11 cellular contexts compared by ENCODE assay signal in the genomic region with DNA sequence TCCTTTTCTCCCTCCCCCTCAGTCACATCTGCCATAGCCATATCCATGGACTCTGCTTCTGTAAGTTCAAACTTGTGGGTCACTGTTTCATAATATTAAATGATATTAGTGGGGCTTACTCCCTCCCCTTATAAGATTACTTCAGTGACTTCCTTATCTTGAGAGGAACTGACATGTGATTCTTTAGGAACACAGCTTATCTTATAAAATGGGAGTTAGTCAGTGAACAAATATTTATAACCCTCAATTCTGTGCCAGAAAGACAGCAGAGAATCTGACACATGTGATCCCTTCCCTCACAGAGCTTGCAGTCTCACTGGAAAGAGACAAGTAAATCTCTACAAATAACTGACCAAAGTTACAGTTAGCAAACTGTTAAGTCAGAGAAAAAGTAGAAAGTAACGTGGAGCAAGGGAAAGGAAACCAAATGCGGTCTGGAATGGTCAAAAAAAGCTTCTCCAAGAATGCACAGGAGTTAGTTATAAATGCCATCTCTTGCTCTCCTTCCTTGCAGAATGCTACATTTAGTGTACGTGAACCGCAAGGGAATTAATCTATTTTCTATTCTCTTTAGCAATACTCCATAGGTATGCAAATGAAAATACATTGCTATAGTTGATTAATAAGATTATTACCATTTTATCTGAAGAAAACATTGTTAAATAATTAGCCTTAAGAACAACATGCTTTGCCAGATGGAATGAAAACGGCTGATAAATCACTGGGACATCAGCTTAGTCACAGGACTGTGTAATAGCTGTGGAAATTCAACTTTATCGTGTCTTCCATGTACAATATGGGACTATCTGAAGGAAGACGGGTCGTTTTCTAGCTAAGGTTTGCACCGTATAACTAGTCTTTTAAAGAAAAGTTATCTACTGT. TPM values are rescaled to one million over a fixed set of nuclear protein-coding genes. Genes with fewer than 3 reads are reported as not detected.
DNase-seq lines count a peak whose midpoint lies in the region; ATAC-seq, FAIRE-seq and TF ChIP-seq lines count a peak whose summit lies in the region.
"Had no signal": no experiment of that assay in that cellular context is flagged by ENCODE, and none has a peak within 500 bp of the region (broad histone marks: within the 10 kb centered on the region; RNA-seq: fewer than 3 reads in every experiment).

No MANE protein-coding gene starts in this region.

- no peak overlapping the region for H2BK15ac ChIP-seq in mesenchymal stem cell (ENCODE audit: low read depth, poor library complexity, severe bottlenecking)

- no peaks in the 10 kb centered on the region for H3K79me2 ChIP-seq in HepG2 (ENCODE audit: insufficient read depth, low read length)

- H3K27ac ChIP-seq in liver (ENCODE audit: low read depth in 1 of 2, low read length in 2 of 2) (no peak overlapping the region), HepG2 (ENCODE audit: extremely low read length, insufficient read depth, low read length) (no peak overlapping the region), mesenchymal stem cell (ENCODE audit: low read length, poor library complexity, severe bottlenecking) (peak overlapping the region; percentile 62), aorta (ENCODE audit: low read depth in 1 of 2, low read length in 2 of 2) (no peak overlapping the region)

- no peaks in the 10 kb centered on the region for H3K27me3 ChIP-seq in liver (ENCODE audit: control insufficient read depth in 4 of 4, insufficient read depth in 4 of 4, low read length in 3 of 4)
- no peaks in the 10 kb centered on the region for H3K27me3 ChIP-seq in HepG2 (ENCODE audit: control insufficient read depth in 1 of 2, insufficient read depth in 2 of 2, low read length in 2 of 2)
- no peaks in the 10 kb centered on the region for H3K27me3 ChIP-seq in mesenchymal stem cell (ENCODE audit: control insufficient read depth in 1 of 2, insufficient read depth in 1 of 2, low read length in 2 of 2)
- no peaks in the 10 kb centered on the region for H3K27me3 ChIP-seq in aorta (ENCODE audit: control insufficient read depth in 1 of 2, insufficient read depth in 2 of 2, low read length in 1 of 2)

- H3K4me2 ChIP-seq in HepG2 (ENCODE audit: low read depth, low read length) (no peak overlapping the region), mesenchymal stem cell (ENCODE audit: low read length, poor library complexity, severe bottlenecking) (peak overlapping the region; percentile 6)

- no peak for FAIRE-seq in HepG2 (lab: Jason Lieb, UNC)

- peaks cover 12% of the 10 kb centered on the region for H3K79me1 ChIP-seq in mesenchymal stem cell (replicated peaks; ENCODE audit: low read length, poor library complexity, severe bottlenecking)

- POLR2A ChIA-PET in HepG2 (lab: Yijun Ruan, JAX) = no interaction called here

- TF ChIP-seq EP300 in HepG2 (IDR thresholded peaks at IDR 0.05; ENCODE audit: low read depth in 2 of 2, low read length in 2 of 2) (no peak), HepG2 (CRISPR knock-in tag; IDR thresholded peaks at IDR 0.05; ENCODE audit: borderline replicate concordance) (no peak)

- intact Hi-C loops in HepG2 (cut with micrococcal nuclease; ENCODE audit: unreplicated experiment) (no loop called here), aorta (cut with DNase I) (no loop called here)
- intact Hi-C loops in dendritic cell treated with granulocyte-macrophage colony-stimulating factor and Interleukin-4, amounts not matched to agents 40 ng/mL and 50 ng/mL, for 4 days (cut with micrococcal nuclease) = no loop called here

- H3K27ac Mint-ChIP-seq in dendritic cell treated with granulocyte-macrophage colony-stimulating factor and Interleukin-4, amounts not matched to agents 40 ng/mL and 50 ng/mL, for 4 days = peak overlapping the region; percentile 56
- H3K27ac Mint-ChIP-seq: naive thymus-derived CD8-positive, alpha-beta T cell had no signal

- H3K4me3 ChIP-seq in liver (ENCODE audit: low read depth in 1 of 3, low read length in 3 of 3) = no peak overlapping the region
- no peak overlapping the region for H3K4me3 ChIP-seq in HepG2 (replicated peaks in 1 of 3; ENCODE audit: insufficient read depth in 1 of 3, low read depth in 2 of 3, low read length in 3 of 3)
- peak overlapping the region in 1 of 2 experiments; percentile 67 for H3K4me3 ChIP-seq in mesenchymal stem cell (ENCODE audit: insufficient read depth in 1 of 2, low read depth in 1 of 2, low read length in 2 of 2)
- no peak overlapping the region for H3K4me3 ChIP-seq in aorta (ENCODE audit: low read length in 2 of 2)

- TF ChIP-seq RAD21 in liver (IDR thresholded peaks at IDR 0.05) (no peak), HepG2 (CRISPR knock-in tag; IDR thresholded peaks at IDR 0.05) (no peak)

- no TSS peak for BruUV-seq in HepG2 (replicated peaks; lab: Mats Ljungman, UMichigan)

- H3K36me3 Mint-ChIP-seq in dendritic cell treated with granulocyte-macrophage colony-stimulating factor and Interleukin-4, amounts not matched to agents 40 ng/mL and 50 ng/mL, for 4 days (ENCODE audit: low read depth) = no peaks in the 10 kb centered on the region
- H3K36me3 Mint-ChIP-seq: naive thymus-derived CD8-positive, alpha-beta T cell had no signal

- no peak overlapping the region for H2BK5ac ChIP-seq in mesenchymal stem cell (ENCODE audit: low read depth, low read length, poor library complexity, severe bottlenecking)

- no peaks in the 10 kb centered on the region for H3K9me3 ChIP-seq in liver (ENCODE audit: control insufficient read depth in 4 of 4, low read length in 3 of 4)
- no peaks in the 10 kb centered on the region for H3K9me3 ChIP-seq in HepG2 (ENCODE audit: low read length)
- H3K9me3 ChIP-seq in mesenchymal stem cell (ENCODE audit: control insufficient read depth, low read length) = no peaks in the 10 kb centered on the region
- H3K9me3 ChIP-seq in aorta (ENCODE audit: control insufficient read depth, low read length) = no peaks in the 10 kb centered on the region

- H3K36me3 ChIP-seq in liver (ENCODE audit: control insufficient read depth in 4 of 4, insufficient read depth in 3 of 4, low read depth in 1 of 4, low read length in 3 of 4) (no peaks in the 10 kb centered on the region), HepG2 (replicated peaks in 1 of 2; ENCODE audit: control insufficient read depth in 1 of 2, insufficient read depth in 2 of 2, low read length in 2 of 2) (no peaks in the 10 kb centered on the region), mesenchymal stem cell (ENCODE audit: control insufficient read depth in 1 of 2, insufficient read depth in 2 of 2, low read depth in 1 of 2, low read length in 2 of 2) (peaks cover 0 to 2% of the 10 kb centered on the region in 2 experiments), aorta (ENCODE audit: control insufficient read depth in 1 of 2, insufficient read depth in 2 of 2, low read length in 1 of 2) (no peaks in the 10 kb centered on the region)

- WGBS in liver = 88% methylated on average over 9 of the region's 9 CpGs
- 72% methylated on average over 9 of the region's 9 CpGs for WGBS in HepG2 (ENCODE audit: low lambda C conversion rate)
- 54% methylated on average over 4 of the region's 9 CpGs for WGBS in mesenchymal stem cell
- 67 to 72% methylated on average over 9 of the region's 9 CpGs for WGBS in aorta, 2 donors

- no peaks in the 10 kb centered on the region for H3K27me3 Mint-ChIP-seq in dendritic cell treated with granulocyte-macrophage colony-stimulating factor and Interleukin-4, amounts not matched to agents 40 ng/mL and 50 ng/mL, for 4 days

- no peaks in the 10 kb centered on the region for H3K4me1 ChIP-seq in liver (ENCODE audit: control insufficient read depth in 4 of 4, insufficient read depth in 4 of 4, low read length in 3 of 4)
- H3K4me1 ChIP-seq in HepG2 (ENCODE audit: insufficient read depth, low read length) = no peaks in the 10 kb centered on the region
- H3K4me1 ChIP-seq in mesenchymal stem cell (ENCODE audit: control insufficient read depth, insufficient read depth, low read depth, low read length) = no peaks in the 10 kb centered on the region
- H3K4me1 ChIP-seq in aorta (ENCODE audit: control insufficient read depth in 1 of 2, insufficient read depth in 2 of 2, low read length in 2 of 2) = no peaks in the 10 kb centered on the region

- H2BK120ac ChIP-seq in mesenchymal stem cell (ENCODE audit: low read depth, low read length) = no peak overlapping the region

- no peak overlapping the region for H3K4ac ChIP-seq in mesenchymal stem cell (ENCODE audit: low read depth in 1 of 2, low read length in 2 of 2)

- H4K8ac ChIP-seq in mesenchymal stem cell (ENCODE audit: low read length) = no peak overlapping the region

- ATAC-seq in HepG2 (no peak), aorta (ENCODE audit: low FRiP score) (peak; percentile 67), HG02763 (IDR thresholded peaks at IDR 0.05; ENCODE audit: unreplicated experiment) (no peak), GM21381 (IDR thresholded peaks at IDR 0.05; ENCODE audit: unreplicated experiment) (no peak)
- ATAC-seq: naive thymus-derived CD8-positive, alpha-beta T cell had no signal

- H3K9ac ChIP-seq in liver (ENCODE audit: low read depth in 1 of 2, low read length in 2 of 2) = no peak overlapping the region
- H3K9ac ChIP-seq in HepG2 (ENCODE audit: insufficient read depth, low read depth, low read length) = no peak overlapping the region
- H3K9ac ChIP-seq in mesenchymal stem cell (ENCODE audit: low read length) = peak overlapping the region; percentile 85

- DNase-seq in HepG2 (ENCODE audit: low spot score) = no peak
- DNase-seq in mesenchymal stem cell = peak; percentile 77
- DNase-seq in aorta = no peak
- DNase-seq in NCI-H510A treated with DMSO at 0.1 percent for 48 hours (lab: John Stamatoyannopoulos, UW) = no peak
- DNase-seq: activated naive CD4-positive, alpha-beta T cell; KBM-7; naive thymus-derived CD8-positive, alpha-beta T cell had no signal

- H3K9me3 Mint-ChIP-seq in dendritic cell treated with granulocyte-macrophage colony-stimulating factor and Interleukin-4, amounts not matched to agents 40 ng/mL and 50 ng/mL, for 4 days = peaks cover 9% of the 10 kb centered on the region

- no peak overlapping the region for H2AK5ac ChIP-seq in mesenchymal stem cell (ENCODE audit: low read length, severe bottlenecking)

- H2AFZ ChIP-seq in HepG2 (ENCODE audit: low read length) (no peak overlapping the region), mesenchymal stem cell (ENCODE audit: low read depth, low read length) (no peak overlapping the region)

- H3K4me3 Mint-ChIP-seq in dendritic cell treated with granulocyte-macrophage colony-stimulating factor and Interleukin-4, amounts not matched to agents 40 ng/mL and 50 ng/mL, for 4 days = peak overlapping the region; percentile 37
- H3K4me3 Mint-ChIP-seq: naive thymus-derived CD8-positive, alpha-beta T cell had no signal

- no peak for TF ChIP-seq POLR2A in HepG2 (IDR thresholded peaks at IDR 0.05; ENCODE audit: insufficient read depth in 1 of 2, low read depth in 2 of 2, low read length in 2 of 2)

- no peak overlapping the region for H3K18ac ChIP-seq in mesenchymal stem cell (ENCODE audit: low read depth in 1 of 2, low read length in 2 of 2)

- H4K91ac ChIP-seq in mesenchymal stem cell (ENCODE audit: low read length) = no peak overlapping the region

- in situ Hi-C loops in HepG2 (cut with HindIII; ENCODE audit: extremely low pct_ligation_motif_present, low pct_unique_long_range_greater_than_20kb) = no loop called here

- H3K14ac ChIP-seq in mesenchymal stem cell (ENCODE audit: low read length in 2 of 2) = no peak overlapping the region

- H2BK12ac ChIP-seq in mesenchymal stem cell (ENCODE audit: low read length in 2 of 2) = no peak overlapping the region

- H3K4me1 Mint-ChIP-seq in dendritic cell treated with granulocyte-macrophage colony-stimulating factor and Interleukin-4, amounts not matched to agents 40 ng/mL and 50 ng/mL, for 4 days (ENCODE audit: low read depth) = peaks cover 16% of the 10 kb centered on the region
- H3K4me1 Mint-ChIP-seq: naive thymus-derived CD8-positive, alpha-beta T cell had no signal

- no peak for TF ChIP-seq CTCF in liver (IDR thresholded peaks at IDR 0.05; ENCODE audit: low read depth, low read length, missing input control)
- TF ChIP-seq CTCF in HepG2 (CRISPR knock-in tag; IDR thresholded peaks at IDR 0.05) = no peak

- no peaks in the 10 kb centered on the region for H4K20me1 ChIP-seq in HepG2 (ENCODE audit: insufficient read depth, low read length)

- CTCF ChIA-PET in HepG2 (lab: Yijun Ruan, JAX; ENCODE audit: low intra/inter-chr PET ratio, low total read pairs) = no interaction called here

- no peak overlapping the region for H3K23ac ChIP-seq in mesenchymal stem cell (ENCODE audit: low read length in 2 of 2)

RNA-seq across cellular contexts. Expression of a gene that starts 29.0 kb away (rescaled TPM):
- total RNA-seq in liver = 10 to 100 TPM; 13.1 to 41.7 TPM
- polyA plus RNA-seq in liver = 10 to 100 TPM in 1 of 2 donors, 1 to 10 TPM in 1; 7.3 to 15.2 TPM
- 1.2 and 1.3 TPM in 2 replicates for total RNA-seq in HepG2 (2016; rRNA removed; fragmentation: Illumina TruSeq; extraction: Trizol)
- total RNA-seq in HepG2 (2016; cell fraction: cytosol; rRNA removed; fragmentation: Illumina TruSeq; extraction: Trizol; ENCODE audit: low read depth) = 0.51 and 0.62 TPM in 2 replicates
- total RNA-seq in HepG2 (2016; cell fraction: insoluble cytoplasmic fraction; rRNA removed; fragmentation: Illumina TruSeq; extraction: Trizol) = 1.4 TPM in 2 replicates
- total RNA-seq in HepG2 (2016; cell fraction: membrane; rRNA removed; fragmentation: Illumina TruSeq; extraction: Trizol) = 0.72 and 0.99 TPM in 2 replicates
- 1.2 and 1.7 TPM in 2 replicates for total RNA-seq in HepG2 (2016; cell fraction: nucleus; rRNA removed; fragmentation: Illumina TruSeq; extraction: Trizol)
- 1.7 and 2.0 TPM in 2 replicates for polyA plus RNA-seq in HepG2 (2011; rRNA removed)
- 2.0 and 2.5 TPM in 2 replicates for polyA plus RNA-seq in HepG2 (2011; cell fraction: cytosol; rRNA removed)
- 1.00 and 1.9 TPM in 2 replicates for polyA plus RNA-seq in HepG2 (2011; cell fraction: nucleus; rRNA removed)
- 0.93 TPM in 2 replicates for polyA plus RNA-seq in HepG2 (2012)
- 0.08 and 0.22 TPM in 2 replicates for polyA plus RNA-seq in HepG2 (2016; cell fraction: cytosol; fragmentation: Illumina TruSeq; extraction: Trizol; ENCODE audit: low read depth)
- polyA plus RNA-seq in HepG2 (2016; cell fraction: insoluble cytoplasmic fraction; fragmentation: Illumina TruSeq; extraction: Trizol; ENCODE audit: low read depth) = 0.44 and 0.46 TPM in 2 replicates
- 0.29 and 0.37 TPM in 2 replicates for polyA plus RNA-seq in HepG2 (2016; cell fraction: membrane; fragmentation: Illumina TruSeq; extraction: Trizol; ENCODE audit: low read depth)
- 0.57 and 0.93 TPM in 2 replicates for polyA plus RNA-seq in HepG2 (2016; cell fraction: nucleus; fragmentation: Illumina TruSeq; extraction: Trizol; ENCODE audit: insufficient read depth, low read depth)
- polyA minus RNA-seq in HepG2 (2011; rRNA and poly(A)+ RNA removed; ENCODE audit: low replicate concordance) = 9.5 and 44.2 TPM in 2 replicates
- 1.8 and 3.6 TPM in 2 replicates for polyA minus RNA-seq in HepG2 (2011; cell fraction: cytosol; rRNA and poly(A)+ RNA removed)
- 5.3 and 7.5 TPM in 2 replicates for polyA minus RNA-seq in HepG2 (2011; cell fraction: nucleus; rRNA and poly(A)+ RNA removed)
- 12.5 TPM for polyA plus RNA-seq in mesenchymal stem cell (2013, experiment 1 of 2)
- polyA plus RNA-seq in mesenchymal stem cell (2013, experiment 2 of 2) = 12.4 TPM
- total RNA-seq in aorta = 10 to 100 TPM; 39.1 to 50.2 TPM
- polyA plus RNA-seq in aorta = 1 to 10 TPM; 4.3 to 9.9 TPM
- total RNA-seq: naive thymus-derived CD8-positive, alpha-beta T cell had no signal

Comparison
In these comparisons a context has a peak if more than half of its experiments do, and no peak if none do; other contexts are left out.
1. RNA of a gene that starts 29.0 kb away (total RNA-seq): 39.1 to 50.2 TPM in aorta and 13.1 to 41.7 TPM in liver; 0.51 to 1.7 TPM in HepG2; every median in the first group is over 4 times any median in the second.